ENCODE assay signal across 17 cellular contexts in genomic region chr16:69318911-69319289, GRCh38. TPM values are rescaled to one million over a fixed set of nuclear protein-coding genes. Genes with fewer than 3 reads are reported as not detected.
"Had no signal": no experiment of that assay in that cellular context is flagged by ENCODE, and none has a peak within 500 bp of the region (broad histone marks: within the 10 kb centered on the region; RNA-seq: fewer than 3 reads in every experiment).

No MANE protein-coding gene starts in this region.

- H3K27me3 Mint-ChIP-seq: activated naive CD4-positive, alpha-beta T cell treated with anti-CD3 and anti-CD28 coated beads, Interleukin-2, amount 50 U/mL, for 24 hours; dendritic cell treated with granulocyte-macrophage colony-stimulating factor and Interleukin-4, amounts not matched to agents 40 ng/mL and 50 ng/mL, for 4 days; naive thymus-derived CD8-positive, alpha-beta T cell; stimulated activated memory B cell treated with anti-CD40 and anti-IgM and Interleukin-4, amounts not matched to agents 10 μg/mL and 1 μg/mL and 100 μg/mL, for 72 hours had no signal

- DNase-seq: activated CD4-positive, alpha-beta T cell treated with anti-CD3 and anti-CD28 coated beads, Interleukin-2, amount 50 U/mL, for 4 hours; activated gamma-delta T cell; effector CD8-positive, alpha-beta T cell; heart right ventricle; mesendoderm; naive thymus-derived CD8-positive, alpha-beta T cell; stimulated activated CD4-positive, alpha-beta T cell treated with anti-CD3 and anti-CD28 coated beads, Interleukin-4, amount 100 ng/mL, for 24 hours had no signal

- H3K27ac Mint-ChIP-seq: dendritic cell treated with granulocyte-macrophage colony-stimulating factor and Interleukin-4, amounts not matched to agents 40 ng/mL and 50 ng/mL, for 4 days; stimulated activated memory B cell treated with anti-CD40 and anti-IgM and Interleukin-4, amounts not matched to agents 10 μg/mL and 1 μg/mL and 100 μg/mL, for 72 hours had no signal

- H3K4me3 Mint-ChIP-seq: activated naive CD4-positive, alpha-beta T cell treated with anti-CD3 and anti-CD28 coated beads, Interleukin-2, amount 50 U/mL, for 24 hours; dendritic cell treated with granulocyte-macrophage colony-stimulating factor and Interleukin-4, amounts not matched to agents 40 ng/mL and 50 ng/mL, for 4 days; naive thymus-derived CD8-positive, alpha-beta T cell; stimulated activated memory B cell treated with anti-CD40 and anti-IgM and Interleukin-4, amounts not matched to agents 10 μg/mL and 1 μg/mL and 100 μg/mL, for 72 hours had no signal

- H3K9me3 ChIP-seq: esophagus muscularis mucosa, heart right ventricle, pancreas, thoracic aorta had no signal

- H3K9me3 Mint-ChIP-seq: activated naive CD4-positive, alpha-beta T cell treated with anti-CD3 and anti-CD28 coated beads, Interleukin-2, amount 50 U/mL, for 24 hours; dendritic cell treated with granulocyte-macrophage colony-stimulating factor and Interleukin-4, amounts not matched to agents 40 ng/mL and 50 ng/mL, for 4 days; naive thymus-derived CD8-positive, alpha-beta T cell; stimulated activated memory B cell treated with anti-CD40 and anti-IgM and Interleukin-4, amounts not matched to agents 10 μg/mL and 1 μg/mL and 100 μg/mL, for 72 hours had no signal

- H3K4me3 ChIP-seq: esophagus muscularis mucosa, heart right ventricle, pancreas, thoracic aorta had no signal

- H3K27ac ChIP-seq: esophagus muscularis mucosa, heart right ventricle, thoracic aorta had no signal

- H3K27me3 ChIP-seq: esophagus muscularis mucosa, heart right ventricle, pancreas had no signal

- ATAC-seq: activated CD4-positive, CD25-positive, alpha-beta regulatory T cell treated with anti-CD3 and anti-CD28 coated beads, Interleukin-2, amount 50 U/mL, for 24 hours; heart right ventricle; naive thymus-derived CD8-positive, alpha-beta T cell; sciatic nerve; stimulated activated memory B cell treated with anti-CD40 and anti-IgM and Interleukin-4, amounts not matched to agents 10 μg/mL and 1 μg/mL and 100 μg/mL, for 72 hours had no signal

RNA-seq across cellular contexts. Expression of gene TMED6, which starts 32.7 kb away (rescaled TPM):
- total RNA-seq: cerebellum, esophagus muscularis mucosa, lower leg skin, sciatic nerve had no signal
